8 cellular contexts compared by ENCODE assay signal in genomic region chr20:38113401-38114325, GRCh38. TPM values are rescaled to one million over a fixed set of nuclear protein-coding genes. Genes with fewer than 3 reads are reported as not detected.
DNase-seq lines count a peak whose midpoint lies in the region; ATAC-seq and TF ChIP-seq lines count a peak whose summit lies in the region.

No MANE protein-coding gene starts in this region.

- H3K23me2 ChIP-seq in H9 (ENCODE audit: insufficient read length, low read depth, low read length, poor library complexity, severe bottlenecking), result no peaks in the 10 kb centered on the region

- H3K4me3 ChIP-seq in AG04450 (ENCODE audit: low read depth, low read length) (no peak overlapping the region), SJCRH30 (no peak overlapping the region)

- H3K4ac ChIP-seq in H9 (ENCODE audit: low read depth, low read length), result no peak overlapping the region

- H3K79me1 ChIP-seq in H9 (ENCODE audit: insufficient read depth, low read depth, low read length, poor library complexity, severe bottlenecking), result no peaks in the 10 kb centered on the region

- H3K4me2 ChIP-seq in H9 (ENCODE audit: insufficient read depth, insufficient read length, low read length), result no peak overlapping the region

- no peaks in the 10 kb centered on the region for H3K9me3 ChIP-seq in AG04450 (ENCODE audit: control insufficient read depth, insufficient read depth, low read length)
- no peaks in the 10 kb centered on the region for H3K9me3 ChIP-seq in H9 (ENCODE audit: control insufficient read depth, low read depth, low read length)
- 0 out of 2 replicates have a peak, but pooled peaks cover 5% of the 10 kb centered on the region for H3K9me3 ChIP-seq in SJCRH30 (replicated peaks)

- H2BK20ac ChIP-seq in H9 (ENCODE audit: low read depth, low read length, poor library complexity, severe bottlenecking), result no peak overlapping the region

- no peak overlapping the region for H4K91ac ChIP-seq in H9 (ENCODE audit: insufficient read length, low read depth, low read length)

- H3K9ac ChIP-seq in H9 (ENCODE audit: extremely low read depth, insufficient read length, low read length), result no peak overlapping the region

- H3K36me3 Mint-ChIP-seq in H9 (ENCODE audit: insufficient read depth in 1 of 3, low read depth in 3 of 3), result no peaks in the 10 kb centered on the region

- no peak overlapping the region for H3K4me3 Mint-ChIP-seq in H9

- peaks cover 4 to 7% of the 10 kb centered on the region in 2 experiments for H3K4me1 Mint-ChIP-seq in H9

- no peaks in the 10 kb centered on the region for H3K27me3 ChIP-seq in AG04450 (ENCODE audit: control insufficient read depth, insufficient read depth, low read length)
- H3K27me3 ChIP-seq in H9 (ENCODE audit: insufficient read depth, low read length), result no peaks in the 10 kb centered on the region
- H3K27me3 ChIP-seq in SJCRH30, result no peaks in the 10 kb centered on the region

- no peak overlapping the region for H4K5ac ChIP-seq in H9 (ENCODE audit: insufficient read length, low read depth, low read length)

- H2BK15ac ChIP-seq in H9 (ENCODE audit: low read depth, low read length), result no peak overlapping the region

- H2AK5ac ChIP-seq in H9 (ENCODE audit: insufficient read length, low read length), result no peak overlapping the region

- H3K56ac ChIP-seq in H9 (ENCODE audit: insufficient read length, low read depth, low read length), result no peak overlapping the region

- no peaks in the 10 kb centered on the region for H3K9me3 Mint-ChIP-seq in H9

- H3K27me3 Mint-ChIP-seq in H9 (ENCODE audit: low read depth), result no peaks in the 10 kb centered on the region

- no peak overlapping the region for H2AFZ ChIP-seq in H9 (ENCODE audit: low read length)

- ATAC-seq in HG03108 (IDR thresholded peaks at IDR 0.05; ENCODE audit: unreplicated experiment) (no peak), GM21381 (IDR thresholded peaks at IDR 0.05; ENCODE audit: unreplicated experiment) (no peak)

- POLR2A ChIA-PET in AG04450 (lab: Yijun Ruan, JAX), result interaction anchor here (1.3 kb wide), 1 partner anchor 14 kb away, joined by 4 read pairs; no protein-coding TSS in a partner anchor

- DNase-seq in AG04450 (ENCODE audit: low read depth, low spot score) (no peak), H9 (peak; percentile 79), SJCRH30 (peak; percentile 83 to 87), iPS DF 19.7 (ENCODE audit: low read depth, low spot score) (peak; percentile 30), GDM1 (lab: John Stamatoyannopoulos, UW) (no peak), caudate nucleus (lab: John Stamatoyannopoulos, UW) (no peak)

- H2BK12ac ChIP-seq in H9 (ENCODE audit: insufficient read length, low read depth, low read length), result no peak overlapping the region

- no peak overlapping the region; a peak in 1 of 7 replicates for H3K27ac Mint-ChIP-seq in H9

- H3K23ac ChIP-seq in H9 (ENCODE audit: insufficient read length, low read depth, low read length), result no peak overlapping the region

- H4K20me1 ChIP-seq in H9 (ENCODE audit: control insufficient read depth, insufficient read depth, insufficient read length), result no peaks in the 10 kb centered on the region

- no CpG with 5 or more reads among the region's 10 CpGs for WGBS in H9 (ENCODE audit: extremely low coverage, insufficient read length, low lambda C conversion rate)

- H3K14ac ChIP-seq in H9 (ENCODE audit: insufficient read depth, low read length), result no peak overlapping the region

- H3T11ph ChIP-seq in H9 (ENCODE audit: low read length), result no peak overlapping the region

- H3K18ac ChIP-seq in H9 (ENCODE audit: insufficient read length, low read depth, low read length), result no peak overlapping the region

- no peak overlapping the region for H2BK5ac ChIP-seq in H9 (ENCODE audit: insufficient read length, low read length)

- no peaks in the 10 kb centered on the region for H3K79me2 ChIP-seq in H9 (ENCODE audit: insufficient read depth, low read length)

- H3K36me3 ChIP-seq in SJCRH30, result no peaks in the 10 kb centered on the region

- CTCF ChIA-PET in AG04450 (lab: Charles Lee), result interaction anchor here (1.6 kb wide), 1 partner anchor 108 kb away, joined by 7 read pairs; no protein-coding TSS in a partner anchor

- H3K27ac ChIP-seq in AG04450 (ENCODE audit: low read depth, low read length), result no peak overlapping the region
- H3K27ac ChIP-seq in H9 (ENCODE audit: insufficient read length, low read depth, low read length), result no peak overlapping the region
- H3K27ac ChIP-seq in SJCRH30, result no peak overlapping the region
- no peak overlapping the region for H3K27ac ChIP-seq in caudate nucleus (ENCODE audit: low read depth, low read length)

- H3K4me1 ChIP-seq in H9 (ENCODE audit: insufficient read depth, low read length) (no peaks in the 10 kb centered on the region), SJCRH30 (peaks cover 69% of the 10 kb centered on the region)

- no peak overlapping the region for H2BK120ac ChIP-seq in H9 (ENCODE audit: low read depth, low read length, poor library complexity, severe bottlenecking)

- TF ChIP-seq CTCF in AG04450 (IDR thresholded peaks at IDR 0.05; ENCODE audit: low read depth, low read length) (peak; percentile 18; the same call in 1 of the 2 replicates), H9 (conservative IDR thresholded peaks at IDR 0.05) (peak; percentile 77)

- no peak overlapping the region for H4K8ac ChIP-seq in H9 (replicated peaks; ENCODE audit: insufficient read length, low read depth, low read length)

RNA-seq across cellular contexts. Expression of gene TGM2, which starts 51.4 kb away (rescaled TPM):
- 326 and 398 TPM in 2 replicates for polyA plus RNA-seq in AG04450 (2011; rRNA removed)
- 277 and 363 TPM in 2 replicates for polyA minus RNA-seq in AG04450 (2011; rRNA and poly(A)+ RNA removed)
- total RNA-seq in H9 (2021), result 1.1 and 1.4 TPM in 2 replicates
- total RNA-seq in SJCRH30 (2014; rRNA removed; shearing (Covaris generic)), result 0.10 and 0.13 TPM in 2 replicates

Comparison
In these comparisons a context has a peak if more than half of its experiments do, and no peak if none do; other contexts are left out.
1. DNase-seq: peak in H9 (single experiment), SJCRH30 (2 of 2) and iPS DF 19.7 (single experiment); none in AG04450 (single experiment), GDM1 (single experiment) and caudate nucleus (0 of 61).